In genomic region chrX:21989415-21989814, GRCh38 we compare ENCODE assay signal across 13 cellular contexts. TPM values are rescaled to one million over a fixed set of nuclear protein-coding genes. Genes with fewer than 3 reads are reported as not detected.
DNase-seq lines count a peak whose midpoint lies in the region; ATAC-seq lines count a peak whose summit lies in the region.
"Had no signal": no experiment of that assay in that cellular context is flagged by ENCODE, and none has a peak within 500 bp of the region (broad histone marks: within the 10 kb centered on the region; RNA-seq: fewer than 3 reads in every experiment).

No MANE protein-coding gene starts in this region.

- H3K4me3 Mint-ChIP-seq in T-helper 1 cell treated with Interleukin-12 subunit alpha and Interleukin-12 subunit beta and Interleukin-4 antibody, amounts not matched to agents 30 μg/mL and 1 μg/mL, for 36 hours: no peak overlapping the region

- DNase-seq in stimulated activated CD4-positive, alpha-beta T cell treated with anti-CD3 and anti-CD28 coated beads, Interleukin-2, amount 100 ng/mL, for 24 hours: peak; percentile 11 to 19
- no peak for DNase-seq in stimulated activated CD4-positive, alpha-beta T cell treated with anti-CD3 and anti-CD28 coated beads, Interleukin-4, amount 100 ng/mL, for 4 hours
- no peak for DNase-seq in SIG-M5 treated with dmso at 0.1 percent for 504 hours (lab: John Stamatoyannopoulos, UW; ENCODE audit: unreplicated experiment)
- DNase-seq in NCI-H345 (lab: John Stamatoyannopoulos, UW): no peak
- DNase-seq in dermis blood vessel endothelial cell: no peak
- no peak for DNase-seq in SKM-1 treated with dmso at 0.1 percent for 144 hours (lab: John Stamatoyannopoulos, UW; ENCODE audit: unreplicated experiment)
- DNase-seq: mesenchymal stem cell, psoas muscle, upper lobe of left lung had no signal

- no peaks in the 10 kb centered on the region for H3K9me3 Mint-ChIP-seq in T-helper 1 cell treated with Interleukin-12 subunit alpha and Interleukin-12 subunit beta and Interleukin-4 antibody, amounts not matched to agents 30 μg/mL and 1 μg/mL, for 36 hours

- peaks cover 18% of the 10 kb centered on the region for H3K36me3 Mint-ChIP-seq in T-helper 1 cell treated with Interleukin-12 subunit alpha and Interleukin-12 subunit beta and Interleukin-4 antibody, amounts not matched to agents 30 μg/mL and 1 μg/mL, for 36 hours (ENCODE audit: low read depth)

- peak overlapping the region; percentile 36 for H3K27ac Mint-ChIP-seq in T-helper 1 cell treated with Interleukin-12 subunit alpha and Interleukin-12 subunit beta and Interleukin-4 antibody, amounts not matched to agents 30 μg/mL and 1 μg/mL, for 36 hours

- H3K27me3 Mint-ChIP-seq in T-helper 1 cell treated with Interleukin-12 subunit alpha and Interleukin-12 subunit beta and Interleukin-4 antibody, amounts not matched to agents 30 μg/mL and 1 μg/mL, for 36 hours (ENCODE audit: low read depth): no peaks in the 10 kb centered on the region

- H3K4me1 Mint-ChIP-seq in T-helper 1 cell treated with Interleukin-12 subunit alpha and Interleukin-12 subunit beta and Interleukin-4 antibody, amounts not matched to agents 30 μg/mL and 1 μg/mL, for 36 hours (ENCODE audit: low read depth): peaks cover 5% of the 10 kb centered on the region

- peak; percentile 31 for ATAC-seq in GM21825 (IDR thresholded peaks at IDR 0.05; ENCODE audit: unreplicated experiment)
- ATAC-seq: esophagus mucosa, psoas muscle had no signal

RNA-seq across cellular contexts. Expression of gene PHEX, which starts 42.7 kb away (rescaled TPM):
- under 0.01 and 0.37 TPM in 2 replicates for total RNA-seq in dermis blood vessel endothelial cell
- total RNA-seq: G401 had no signal

RNA-seq across cellular contexts. Expression of gene SMS, which starts 48.9 kb away (rescaled TPM):
- 117 and 166 TPM in 2 replicates for total RNA-seq in dermis blood vessel endothelial cell

Comparison
In these comparisons a context has a peak if more than half of its experiments do, and no peak if none do; other contexts are left out.
1. DNase-seq: peak in stimulated activated CD4-positive, alpha-beta T cell treated with anti-CD3 and anti-CD28 coated beads, Interleukin-2, amount 100 ng/mL, for 24 hours (2 of 2); none in stimulated activated CD4-positive, alpha-beta T cell treated with anti-CD3 and anti-CD28 coated beads, Interleukin-4, amount 100 ng/mL, for 4 hours (0 of 2), SIG-M5 treated with dmso at 0.1 percent for 504 hours (single experiment), NCI-H345 (single experiment), dermis blood vessel endothelial cell (single experiment) and SKM-1 treated with dmso at 0.1 percent for 144 hours (single experiment).